In genomic region chr6:33787336-33787953, GRCh38 we compare ENCODE assay signal across 8 cellular contexts. TPM values are rescaled to one million over a fixed set of nuclear protein-coding genes. Genes with fewer than 3 reads are reported as not detected.
DNase-seq lines count a peak whose midpoint lies in the region; ATAC-seq and TF ChIP-seq lines count a peak whose summit lies in the region.

No MANE protein-coding gene starts in this region.

- peak overlapping the region; percentile 90 for H3K27ac ChIP-seq in CD8-positive, alpha-beta T cell (ENCODE audit: low read depth, low read length)
- peak overlapping the region; percentile 92 for H3K27ac ChIP-seq in effector memory CD4-positive, alpha-beta T cell (ENCODE audit: insufficient read depth, low read length, poor library complexity, severe bottlenecking)

- peaks cover 41% of the 10 kb centered on the region for H3K4me1 ChIP-seq in CD8-positive, alpha-beta T cell (ENCODE audit: insufficient read depth, low read length)
- peaks cover 20% of the 10 kb centered on the region for H3K4me1 ChIP-seq in effector memory CD4-positive, alpha-beta T cell (ENCODE audit: control insufficient read depth, insufficient read depth, low read length, poor library complexity, severe bottlenecking)
- H3K4me1 ChIP-seq in neuron (ENCODE audit: insufficient read depth, low read length): peaks cover 28% of the 10 kb centered on the region

- CTCF ChIA-PET in CD8-positive, alpha-beta T cell (lab: Charles Lee): interaction anchor here (0.9 to 1.7 kb wide), 5 partner anchors 8 to 240 kb away, joined by 3 to 5 read pairs (median 4); no protein-coding TSS in a partner anchor

- no peak overlapping the region for H2AFZ ChIP-seq in neuron (ENCODE audit: low read depth, low read length)

- no peaks in the 10 kb centered on the region for H3K9me3 Mint-ChIP-seq in CD8-positive, alpha-beta T cell

- H3K4me1 Mint-ChIP-seq in CD8-positive, alpha-beta T cell (ENCODE audit: low read depth): peaks cover 57% of the 10 kb centered on the region

- no peak for DNase-seq in CD8-positive, alpha-beta T cell
- peak; percentile 49 for DNase-seq in NCI-H510A treated with DMSO at 0.1 percent for 48 hours (lab: John Stamatoyannopoulos, UW)
- no peak for DNase-seq in effector memory CD4-positive, alpha-beta T cell
- DNase-seq in stimulated activated CD4-positive, alpha-beta T cell treated with anti-CD3 and anti-CD28 coated beads, Interleukin-15, amount 100 ng/mL, for 24 hours: no peak
- DNase-seq in anterior cingulate cortex (lab: John Stamatoyannopoulos, UW): no peak
- DNase-seq in NCI-H146 treated with DMSO at 0.1 percent for 48 hours (lab: John Stamatoyannopoulos, UW; ENCODE audit: unreplicated experiment): no peak

- peaks cover 52% of the 10 kb centered on the region for H3K36me3 Mint-ChIP-seq in CD8-positive, alpha-beta T cell

- POLR2A ChIA-PET in CD8-positive, alpha-beta T cell (lab: Charles Lee): interaction anchor here (1.0 to 2.2 kb wide), 9 partner anchors 8 to 167 kb away, joined by 3 to 8 read pairs (median 5); partner anchors contain the start of genes ITPR3 and UQCC2

- H3K27ac Mint-ChIP-seq in CD8-positive, alpha-beta T cell: peak overlapping the region; percentile 99

- no peaks in the 10 kb centered on the region for H3K27me3 Mint-ChIP-seq in CD8-positive, alpha-beta T cell (ENCODE audit: low read depth)

- H3K9me3 ChIP-seq in CD8-positive, alpha-beta T cell (ENCODE audit: low read length): no peaks in the 10 kb centered on the region
- no peaks in the 10 kb centered on the region for H3K9me3 ChIP-seq in effector memory CD4-positive, alpha-beta T cell (ENCODE audit: control insufficient read depth, low read length)
- no peaks in the 10 kb centered on the region for H3K9me3 ChIP-seq in neuron (ENCODE audit: low read length)

- no peaks in the 10 kb centered on the region for H3K27me3 ChIP-seq in CD8-positive, alpha-beta T cell (ENCODE audit: insufficient read depth, low read length)
- no peaks in the 10 kb centered on the region for H3K27me3 ChIP-seq in effector memory CD4-positive, alpha-beta T cell (replicated peaks; ENCODE audit: control insufficient read depth, insufficient read depth, low read length, poor library complexity, severe bottlenecking)
- H3K27me3 ChIP-seq in neuron (ENCODE audit: insufficient read depth, low read length): no peaks in the 10 kb centered on the region

- H3K4me3 ChIP-seq in CD8-positive, alpha-beta T cell (ENCODE audit: low read depth, low read length): peak overlapping the region; percentile 90
- peak overlapping the region; percentile 84 for H3K4me3 ChIP-seq in effector memory CD4-positive, alpha-beta T cell (ENCODE audit: insufficient read depth, low read depth, low read length, poor library complexity, severe bottlenecking)
- peak overlapping the region; percentile 79 for H3K4me3 ChIP-seq in neuron (ENCODE audit: low read length)

- TF ChIP-seq CTCF in CD8-positive, alpha-beta T cell (IDR thresholded peaks at IDR 0.05): no peak

- no peak for ATAC-seq in CD8-positive, alpha-beta T cell
- ATAC-seq in HG03378 (IDR thresholded peaks at IDR 0.05; ENCODE audit: unreplicated experiment): no peak

- intact Hi-C loops in CD8-positive, alpha-beta T cell (cut with DNase I, micrococcal nuclease): loop anchor here (5.0 to 10.0 kb wide), 9 partner anchors 240 to 1813 kb away; partner anchors contain the start of genes ANKS1A (in 1 of the 2), DXO (in 1 of the 2), HMGA1 (in 1 of the 2) and NUDT3 (in 1 of the 2)

- peaks cover 17% of the 10 kb centered on the region for H3K36me3 ChIP-seq in CD8-positive, alpha-beta T cell (ENCODE audit: insufficient read depth, low read length)
- peaks cover 32% of the 10 kb centered on the region for H3K36me3 ChIP-seq in effector memory CD4-positive, alpha-beta T cell (ENCODE audit: control insufficient read depth, insufficient read depth, low read length)
- peaks cover 29% of the 10 kb centered on the region for H3K36me3 ChIP-seq in neuron (ENCODE audit: insufficient read depth, low read length)

- H3K4me3 Mint-ChIP-seq in CD8-positive, alpha-beta T cell: peak overlapping the region; percentile 97

RNA-seq across cellular contexts. Expression of gene LEMD2, which starts 1.5 kb away (rescaled TPM):
- 100 to 1,000 TPM; 124 TPM for total RNA-seq in CD8-positive, alpha-beta T cell

RNA-seq across cellular contexts. Expression of gene MLN, which starts 16.4 kb away (rescaled TPM):
- total RNA-seq in CD8-positive, alpha-beta T cell: not detected

RNA-seq across cellular contexts. Expression of gene IP6K3, which starts 40.7 kb away (rescaled TPM):
- not detected for total RNA-seq in CD8-positive, alpha-beta T cell
